Comparison of ENCODE assay signal across 9 cellular contexts in genomic region chr11:85827768-85828639, GRCh38. TPM values are rescaled to one million over a fixed set of nuclear protein-coding genes. Genes with fewer than 3 reads are reported as not detected.
DNase-seq lines count a peak whose midpoint lies in the region; ATAC-seq, FAIRE-seq and TF ChIP-seq lines count a peak whose summit lies in the region.
"Had no signal": no experiment of that assay in that cellular context is flagged by ENCODE, and none has a peak within 500 bp of the region (broad histone marks: within the 10 kb centered on the region; RNA-seq: fewer than 3 reads in every experiment).

No MANE protein-coding gene starts in this region.

- peak overlapping the region; percentile 73 for H3K27ac ChIP-seq in brain microvascular endothelial cell
- H3K27ac ChIP-seq in ovary = no peak overlapping the region

- H3K27me3 ChIP-seq in BJ (ENCODE audit: control insufficient read depth, insufficient read depth, low read length) = no peaks in the 10 kb centered on the region
- no peaks in the 10 kb centered on the region for H3K27me3 ChIP-seq in brain microvascular endothelial cell (replicated peaks)
- H3K27me3 ChIP-seq in ovary = no peaks in the 10 kb centered on the region

- TF ChIP-seq EP300 in ovary (IDR thresholded peaks at IDR 0.05) = no peak

- TF ChIP-seq POLR2A in ovary (IDR thresholded peaks at IDR 0.05) = no peak

- intact Hi-C loops in mucosa of descending colon (cut with DNase I, micrococcal nuclease) = no loop called here
- intact Hi-C loops in ovary (cut with DNase I) = no loop called here

- H3K4me1 ChIP-seq in mucosa of descending colon (ENCODE audit: low read depth) (peaks cover 17% of the 10 kb centered on the region), ovary (ENCODE audit: insufficient read depth) (peaks cover 11% of the 10 kb centered on the region)

- CTCF ChIA-PET in BJ (lab: Yijun Ruan, JAX) = interaction anchor here (0.9 to 4.9 kb wide), 5 partner anchors 14 to 142 kb away, joined by 3 to 26 read pairs (median 6); partner anchors contain the start of genes CCDC83 and CCDC89

- no peak overlapping the region for H3K4me3 ChIP-seq in BJ (ENCODE audit: low read depth, low read length)
- no peak overlapping the region for H3K4me3 ChIP-seq in brain microvascular endothelial cell (ENCODE audit: low read depth, low read length)
- no peak overlapping the region for H3K4me3 ChIP-seq in mucosa of descending colon
- no peak overlapping the region for H3K4me3 ChIP-seq in ovary

- no peak for FAIRE-seq in D721Med (lab: Jason Lieb, UNC)

- 1 to 5% (median 3%) methylated on average over 2 of the region's 2 CpGs for WGBS in ovary, 3 donors

- no peak for TF ChIP-seq CTCF in BJ (IDR thresholded peaks at IDR 0.05; ENCODE audit: insufficient read depth, low read depth, low read length)
- no peak for TF ChIP-seq CTCF in brain microvascular endothelial cell (IDR thresholded peaks at IDR 0.05; ENCODE audit: low read depth, low read length, missing control alignments)
- no peak for TF ChIP-seq CTCF in mucosa of descending colon (IDR thresholded peaks at IDR 0.05)
- TF ChIP-seq CTCF in D721Med (IDR thresholded peaks at IDR 0.05; ENCODE audit: insufficient read depth, missing control alignments) = no peak
- no peak for TF ChIP-seq CTCF in ovary (IDR thresholded peaks at IDR 0.05)

- H3K36me3 ChIP-seq in BJ (ENCODE audit: control insufficient read depth, insufficient read depth, low read length) (no peaks in the 10 kb centered on the region), brain microvascular endothelial cell (replicated peaks) (no peaks in the 10 kb centered on the region), mucosa of descending colon (ENCODE audit: low read depth) (no peaks in the 10 kb centered on the region), ovary (no peaks in the 10 kb centered on the region)

- peak; percentile 48 for ATAC-seq in mucosa of descending colon
- ATAC-seq in GM19452 (IDR thresholded peaks at IDR 0.05; ENCODE audit: unreplicated experiment) = no peak

- in situ Hi-C loops in brain microvascular endothelial cell (cut with HindIII; ENCODE audit: low pct_ligation_motif_present, low sequenced_read_pairs) = no loop called here

- H3K9me3 ChIP-seq in mucosa of descending colon (no peaks in the 10 kb centered on the region), ovary (no peaks in the 10 kb centered on the region)

- POLR2A ChIA-PET in BJ (lab: Charles Lee) = no interaction called here

- peak; percentile 89 for DNase-seq in BJ (ENCODE audit: low read depth)
- peak; percentile 93 for DNase-seq in LHCN-M2 (ENCODE audit: low read depth)
- DNase-seq in brain microvascular endothelial cell = peak; percentile 84
- DNase-seq in mucosa of descending colon = no peak
- no peak for DNase-seq in NK-92 treated with Interleukin-12 subunit alpha and Interleukin-12 subunit beta, amount 100 ng/mL, for 24 hours (lab: John Stamatoyannopoulos, UW)
- no peak for DNase-seq in D721Med (ENCODE audit: insufficient read length, low spot score)
- DNase-seq in ovary = no peak

RNA-seq across cellular contexts. Expression of gene SYTL2, which starts 17.1 kb away (rescaled TPM):
- polyA plus RNA-seq in BJ (2011; rRNA removed) = 43.5 and 70.9 TPM in 2 replicates
- 23.2 and 28.6 TPM in 2 replicates for polyA minus RNA-seq in BJ (2011; rRNA and poly(A)+ RNA removed)
- 75.8 and 84.4 TPM in 2 replicates for total RNA-seq in LHCN-M2 (2014; rRNA removed)
- polyA plus RNA-seq in LHCN-M2 (2012) = 38.7 TPM
- total RNA-seq in mucosa of descending colon = 100 to 1,000 TPM; 150 to 502 (median 282) TPM
- total RNA-seq in ovary = 10 to 100 TPM in 2 of 7 donors, 1 to 10 TPM in 5; 4.2 to 13.7 (median 8.2) TPM
- 10 to 100 TPM in 1 of 2 donors, 1 to 10 TPM in 1; 7.9 to 26.1 TPM for polyA plus RNA-seq in ovary

RNA-seq across cellular contexts. Expression of gene CCDC83, which starts 27.2 kb away (rescaled TPM):
- polyA plus RNA-seq in BJ (2011; rRNA removed) = not detected in 2 replicates
- polyA minus RNA-seq in BJ (2011; rRNA and poly(A)+ RNA removed) = not detected in 2 replicates
- total RNA-seq in LHCN-M2 (2014; rRNA removed) = 0.06 TPM in 1 of 2 replicates, not detected in the other
- polyA plus RNA-seq in LHCN-M2 (2012) = not detected
- total RNA-seq in mucosa of descending colon = not detected
- not detected for total RNA-seq in ovary
- not detected for polyA plus RNA-seq in ovary
- total RNA-seq: OCI-LY7 had no signal

Comparison
In these comparisons a context has a peak if more than half of its experiments do, and no peak if none do; other contexts are left out.
1. DNase-seq: peak in BJ (single experiment), LHCN-M2 (single experiment) and brain microvascular endothelial cell (single experiment); none in mucosa of descending colon (0 of 3), NK-92 treated with Interleukin-12 subunit alpha and Interleukin-12 subunit beta, amount 100 ng/mL, for 24 hours (single experiment), D721Med (single experiment) and ovary (0 of 5).